Comparison of ENCODE assay signal across 1 cellular context in the genomic region with DNA sequence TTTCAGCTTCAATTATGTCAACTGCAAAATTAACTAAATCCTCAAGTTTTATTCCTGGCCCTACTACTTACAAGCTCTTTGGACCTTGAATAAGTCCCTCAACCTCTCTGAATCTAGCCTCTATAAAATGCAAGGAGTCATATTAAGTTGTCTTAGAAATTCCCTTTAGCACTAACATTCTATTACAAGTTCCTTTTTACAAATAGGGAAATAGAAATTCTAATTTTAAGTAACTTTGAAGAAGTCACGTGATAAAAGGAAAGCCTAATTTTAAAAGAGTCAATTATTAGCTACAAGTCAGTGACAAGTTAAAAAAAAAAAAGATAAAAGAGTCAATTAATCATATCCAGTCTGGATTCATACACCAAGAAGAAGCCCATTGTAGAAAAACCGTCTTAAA.
A peak's percentile ranks its signal among the peaks of the same experiment; 100 is the strongest.
TF ChIP-seq lines count a peak whose summit lies in the region.

No MANE protein-coding gene starts in this region.

TF ChIP-seq in GM12878, 131 proteins besides CTCF, POLR2A, EP300 and RAD21:
- TF ChIP-seq BHLHE40 (IDR thresholded peaks at IDR 0.05; ENCODE audit: borderline replicate concordance in 1 of 2, low read depth in 2 of 2, low read length in 1 of 2): 0 out of 4 replicates have a peak, but pooled peaks of 1 of the 2 experiments have one; percentile 16
- peak; percentile 88 for TF ChIP-seq RAD51 (IDR thresholded peaks at IDR 0.05)
- no peak for TF ChIP-seq MTA2 (IDR thresholded peaks at IDR 0.05; ENCODE audit: low read depth)
- no peak for TF ChIP-seq ZBED1 (IDR thresholded peaks at IDR 0.05; ENCODE audit: borderline replicate concordance)
- TF ChIP-seq BRCA1 (IDR thresholded peaks at IDR 0.05; ENCODE audit: low read depth, low read length): no peak
- TF ChIP-seq MYB (IDR thresholded peaks at IDR 0.05; ENCODE audit: borderline replicate concordance, low read depth, low read length): no peak
- TF ChIP-seq, protein P1, sequence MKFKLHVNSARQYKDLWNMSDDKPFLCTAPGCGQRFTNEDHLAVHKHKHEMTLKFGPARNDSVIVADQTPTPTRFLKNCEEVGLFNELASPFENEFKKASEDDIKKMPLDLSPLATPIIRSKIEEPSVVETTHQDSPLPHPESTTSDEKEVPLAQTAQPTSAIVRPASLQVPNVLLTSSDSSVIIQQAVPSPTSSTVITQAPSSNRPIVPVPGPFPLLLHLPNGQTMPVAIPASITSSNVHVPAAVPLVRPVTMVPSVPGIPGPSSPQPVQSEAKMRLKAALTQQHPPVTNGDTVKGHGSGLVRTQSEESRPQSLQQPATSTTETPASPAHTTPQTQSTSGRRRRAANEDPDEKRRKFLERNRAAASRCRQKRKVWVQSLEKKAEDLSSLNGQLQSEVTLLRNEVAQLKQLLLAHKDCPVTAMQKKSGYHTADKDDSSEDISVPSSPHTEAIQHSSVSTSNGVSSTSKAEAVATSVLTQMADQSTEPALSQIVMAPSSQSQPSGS (IDR thresholded peaks at IDR 0.05; ENCODE audit: low read length): no peak
